In genomic region chr20:34045294-34045693, GRCh38 we compare ENCODE assay signal across 13 cellular contexts. TPM values are rescaled to one million over a fixed set of nuclear protein-coding genes. Genes with fewer than 3 reads are reported as not detected.
A peak's percentile ranks its signal among the peaks of the same experiment; 100 is the strongest.
DNase-seq lines count a peak whose midpoint lies in the region; ATAC-seq, FAIRE-seq and TF ChIP-seq lines count a peak whose summit lies in the region.
"Had no signal": no experiment of that assay in that cellular context is flagged by ENCODE, and none has a peak within 500 bp of the region (broad histone marks: within the 10 kb centered on the region; RNA-seq: fewer than 3 reads in every experiment).

No MANE protein-coding gene starts in this region.

- H2BK20ac ChIP-seq in IMR-90 (ENCODE audit: low read depth, low read length): no peak overlapping the region
- H2BK20ac ChIP-seq in H1 (ENCODE audit: low read length): no peak overlapping the region

- no peaks in the 10 kb centered on the region for H3K23me2 ChIP-seq in H1 (ENCODE audit: low read depth, low read length)

- H2AFZ ChIP-seq in IMR-90 (replicated peaks; ENCODE audit: low read length, poor library complexity) (no peak overlapping the region), H1 (ENCODE audit: low read length) (no peak overlapping the region)

- H3K79me1 ChIP-seq in IMR-90 (ENCODE audit: low read depth in 1 of 2, low read length in 2 of 2): peaks cover 57 to 95% of the 10 kb centered on the region in 2 experiments
- H3K79me1 ChIP-seq in H1 (ENCODE audit: low read depth, low read length): peaks cover 14% of the 10 kb centered on the region

- H3K4me3 Mint-ChIP-seq in memory B cell: no peak overlapping the region
- H3K4me3 Mint-ChIP-seq: dendritic cell treated with granulocyte-macrophage colony-stimulating factor and Interleukin-4, amounts not matched to agents 40 ng/mL and 50 ng/mL, for 4 days had no signal

- no peak for TF ChIP-seq EP300 in H1 (IDR thresholded peaks at IDR 0.05; ENCODE audit: borderline replicate concordance in 1 of 2, low read depth in 2 of 2, low read length in 2 of 2)

- H3K4me3 ChIP-seq in IMR-90 (ENCODE audit: insufficient read depth, low read depth, low read length) (no peak overlapping the region), H1 (ENCODE audit: extremely low read depth in 1 of 4, insufficient read depth in 2 of 4, low read depth in 3 of 4, low read length in 4 of 4) (peak overlapping the region in 1 of 4 experiments; percentile 8; a peak in 1 of 8 replicates)
- H3K4me3 ChIP-seq: BLaER1, MG63 had no signal

- no peak overlapping the region for H3K14ac ChIP-seq in IMR-90 (replicated peaks; ENCODE audit: low read depth, low read length)
- no peak overlapping the region for H3K14ac ChIP-seq in H1 (ENCODE audit: insufficient read length)

- H3K9me3 ChIP-seq in IMR-90 (ENCODE audit: control insufficient read depth, insufficient read depth, low read length) (no peaks in the 10 kb centered on the region), H1 (ENCODE audit: insufficient read depth in 2 of 2, low read depth in 1 of 2, low read length in 1 of 2) (no peaks in the 10 kb centered on the region)
- H3K9me3 ChIP-seq: BLaER1, MG63 had no signal

- H4K91ac ChIP-seq in IMR-90 (ENCODE audit: insufficient read depth, low read depth, low read length) (no peak overlapping the region), H1 (replicated peaks; ENCODE audit: insufficient read length, low read length) (no peak overlapping the region)

- H3K18ac ChIP-seq in IMR-90 (ENCODE audit: low read depth, low read length) (no peak overlapping the region), H1 (ENCODE audit: extremely low read depth, low read length) (no peak overlapping the region)

- H4K8ac ChIP-seq in IMR-90 (ENCODE audit: low read depth in 2 of 2, low read length in 2 of 2): no peak overlapping the region
- H4K8ac ChIP-seq in H1 (ENCODE audit: extremely low read depth, insufficient read depth, low read length): no peak overlapping the region

- H3K4ac ChIP-seq in IMR-90 (ENCODE audit: low read depth, low read length): no peak overlapping the region
- no peak overlapping the region for H3K4ac ChIP-seq in H1 (replicated peaks; ENCODE audit: insufficient read length, low read depth, low read length)

- no peak overlapping the region for H2BK5ac ChIP-seq in IMR-90 (ENCODE audit: low read depth, low read length, poor library complexity, severe bottlenecking)
- H2BK5ac ChIP-seq in H1 (ENCODE audit: low read depth, low read length): no peak overlapping the region

- no peak overlapping the region for H3K27ac ChIP-seq in IMR-90 (ENCODE audit: insufficient read depth, low read length)
- H3K27ac ChIP-seq in H1 (ENCODE audit: low read depth, low read length): no peak overlapping the region
- H3K27ac ChIP-seq: BLaER1 had no signal

- intact Hi-C loops in IMR-90 (cut with micrococcal nuclease): no loop called here

- peaks cover 13% of the 10 kb centered on the region for H3K36me3 Mint-ChIP-seq in memory B cell

- H2BK120ac ChIP-seq in IMR-90 (ENCODE audit: low read depth, low read length) (no peak overlapping the region), H1 (replicated peaks; ENCODE audit: low read depth, low read length) (no peak overlapping the region)

- TF ChIP-seq RAD21 in IMR-90 (IDR thresholded peaks at IDR 0.05; ENCODE audit: low read length) (no peak), H1 (IDR thresholded peaks at IDR 0.05 in 1 of 2, conservative IDR thresholded peaks at IDR 0.05 in 1 of 2; ENCODE audit: low read depth in 2 of 2, low read length in 2 of 2) (no peak)

- H3K23ac ChIP-seq in IMR-90 (ENCODE audit: low read depth, low read length) (peak overlapping the region; percentile 45; the same call in 1 of the 2 replicates), H1 (ENCODE audit: insufficient read length) (no peak overlapping the region)

- peaks cover 0 to 66% of the 10 kb centered on the region in 2 experiments for H3K79me2 ChIP-seq in H1 (ENCODE audit: control insufficient read depth in 1 of 2, insufficient read depth in 2 of 2, low read length in 2 of 2)

- no peak overlapping the region for H2AK9ac ChIP-seq in IMR-90 (replicated peaks; ENCODE audit: low read depth, low read length, poor library complexity)

- WGBS in IMR-90 (ENCODE audit: extremely low coverage in 2 of 2, insufficient read length in 1 of 2), 2 experiments: no CpG with 5 or more reads among the region's 2 CpGs
- WGBS in H1 (ENCODE audit: extremely low coverage in 1 of 2, insufficient coverage in 1 of 2, insufficient read length in 1 of 2, insufficient replicate concordance in 2 of 2, low coverage in 1 of 2, low lambda C conversion rate in 2 of 2, missing lambda C conversion rate in 1 of 2), 2 experiments: 71% methylated on average over 2 of the region's 2 CpGs; no CpG with 5 or more reads in 1 of the 2 experiments

- peaks cover 54% of the 10 kb centered on the region for H3K4me1 Mint-ChIP-seq in memory B cell

- DNase-seq in AG20443 (ENCODE audit: low spot score) (peak; percentile 33), IMR-90 (peak; percentile 18), H1 (ENCODE audit: low read depth in 1 of 2, low spot score in 2 of 2) (no peak), memory B cell (ENCODE audit: low spot score in 2 of 2) (no peak), NCI-H524 (lab: John Stamatoyannopoulos, UW) (no peak), GM13976 (ENCODE audit: low spot score) (no peak)
- DNase-seq: MG63 had no signal

- peak overlapping the region; percentile 10 for H3K27ac Mint-ChIP-seq in memory B cell
- H3K27ac Mint-ChIP-seq: activated T-helper 2 cell treated with anti-CD3 and anti-CD28 coated beads, Interferon-gamma antibody, Interleukin-2, Interleukin-4, amounts not matched to agents 10 μg/mL and 5 μg/mL and 100 μg/mL, durations not matched to agents 14 hours and 24 hours and 36 hours; dendritic cell treated with granulocyte-macrophage colony-stimulating factor and Interleukin-4, amounts not matched to agents 40 ng/mL and 50 ng/mL, for 4 days had no signal

- TF ChIP-seq POLR2A in IMR-90 (IDR thresholded peaks at IDR 0.05; ENCODE audit: low read depth, low read length) (no peak), H1 (IDR thresholded peaks at IDR 0.05; ENCODE audit: control extremely low read depth in 1 of 2, low read depth in 2 of 2, low read length in 2 of 2) (no peak)

- no peak overlapping the region for H2AK5ac ChIP-seq in IMR-90 (ENCODE audit: low read depth, low read length)
- H2AK5ac ChIP-seq in H1 (ENCODE audit: low read depth, low read length): no peak overlapping the region

- BruUV-seq in IMR-90 (replicated peaks; lab: Mats Ljungman, UMichigan): no TSS peak

- dilution Hi-C loops in IMR-90 (cut with HindIII; ENCODE audit: low sequenced_read_pairs, unreplicated experiment): no loop called here

- H3K9me3 Mint-ChIP-seq in memory B cell: no peaks in the 10 kb centered on the region
- H3K9me3 Mint-ChIP-seq: activated T-helper 2 cell treated with anti-CD3 and anti-CD28 coated beads, Interferon-gamma antibody, Interleukin-2, Interleukin-4, amounts not matched to agents 10 μg/mL and 5 μg/mL and 100 μg/mL, durations not matched to agents 14 hours and 24 hours and 36 hours; dendritic cell treated with granulocyte-macrophage colony-stimulating factor and Interleukin-4, amounts not matched to agents 40 ng/mL and 50 ng/mL, for 4 days had no signal

- peak; percentile 31; the same call in 1 of the 2 replicates for ATAC-seq in IMR-90 (ENCODE audit: low read depth)
- ATAC-seq in memory B cell (ENCODE audit: low read depth): no peak
- no peak for ATAC-seq in GM21737 (IDR thresholded peaks at IDR 0.05; ENCODE audit: unreplicated experiment)
- no peak for ATAC-seq in GM19452 (IDR thresholded peaks at IDR 0.05; ENCODE audit: unreplicated experiment)

- no peaks in the 10 kb centered on the region for H3K27me3 ChIP-seq in IMR-90 (ENCODE audit: control insufficient read depth, insufficient read depth, low read length)
- no peaks in the 10 kb centered on the region for H3K27me3 ChIP-seq in H1 (replicated peaks in 1 of 4; ENCODE audit: control insufficient read depth in 3 of 4, extremely low read depth in 1 of 4, insufficient read depth in 3 of 4, low read length in 3 of 4)
- H3K27me3 ChIP-seq: BLaER1, MG63 had no signal

- H3K56ac ChIP-seq in IMR-90 (ENCODE audit: extremely low read depth, insufficient read depth, low read length) (no peak overlapping the region), H1 (replicated peaks; ENCODE audit: insufficient read length, low read depth, low read length) (no peak overlapping the region)

- CTCF ChIA-PET in IMR-90 (lab: Yijun Ruan, JAX) (interaction anchor here (0.6 kb wide), 2 partner anchors 122 to 240 kb away, joined by 3 to 4 read pairs; no protein-coding TSS in a partner anchor), H1 (lab: Charles Lee; ENCODE audit: partially characterized antibody) (interaction anchor here (0.6 to 1.7 kb wide), 8 partner anchors 9 to 688 kb away, joined by 3 to 6 read pairs (median 4); no protein-coding TSS in a partner anchor)

- no peak for TF ChIP-seq CTCF in IMR-90 (conservative IDR thresholded peaks at IDR 0.05; ENCODE audit: low read depth, low read length)
- TF ChIP-seq CTCF in H1 (IDR thresholded peaks at IDR 0.05; ENCODE audit: control extremely low read depth in 1 of 3, insufficient read depth in 1 of 3, low read depth in 1 of 3, low read length in 3 of 3): no peak
- TF ChIP-seq CTCF in GM13976 (IDR thresholded peaks at IDR 0.05; ENCODE audit: borderline replicate concordance, control extremely low read depth, extremely low read depth, insufficient read depth, missing control alignments): no peak

- no peak overlapping the region for H2BK12ac ChIP-seq in H1 (ENCODE audit: low read depth, low read length)

- H3K9ac ChIP-seq in IMR-90 (ENCODE audit: low read depth, low read length): no peak overlapping the region
- H3K9ac ChIP-seq in H1 (replicated peaks in 1 of 4; ENCODE audit: extremely low read depth in 1 of 4, low read depth in 3 of 4, low read length in 3 of 4): no peak overlapping the region
- H3K9ac ChIP-seq: BLaER1 had no signal

- in situ Hi-C loops in IMR-90 (cut with MboI; ENCODE audit: low sequenced_read_pairs) (no loop called here), GM13976 (cut with MboI; ENCODE audit: low sequenced_read_pairs, unreplicated experiment) (no loop called here)

- H2BK15ac ChIP-seq in IMR-90 (ENCODE audit: low read depth, low read length) (no peak overlapping the region), H1 (ENCODE audit: low read length) (no peak overlapping the region)

- H4K20me1 ChIP-seq in IMR-90 (ENCODE audit: insufficient read depth, low read length) (peaks cover 93% of the 10 kb centered on the region), H1 (replicated peaks in 1 of 2; ENCODE audit: control insufficient read depth in 1 of 2, insufficient read depth in 2 of 2, low read length in 2 of 2) (peaks cover 20 to 23% of the 10 kb centered on the region in 2 experiments)

- POLR2A ChIA-PET in IMR-90 (lab: Charles Lee; ENCODE audit: unreplicated experiment) (no interaction called here), H1 (lab: Charles Lee; ENCODE audit: partially characterized antibody) (interaction anchor here (1.0 to 1.3 kb wide), 2 partner anchors 9 to 15 kb away, joined by 3 to 4 read pairs; no protein-coding TSS in a partner anchor)

- H3K27me3 Mint-ChIP-seq in memory B cell: no peaks in the 10 kb centered on the region
- H3K27me3 Mint-ChIP-seq: dendritic cell treated with granulocyte-macrophage colony-stimulating factor and Interleukin-4, amounts not matched to agents 40 ng/mL and 50 ng/mL, for 4 days had no signal

- H4K5ac ChIP-seq in IMR-90 (ENCODE audit: low read depth, low read length): no peak overlapping the region
- H4K5ac ChIP-seq in H1 (ENCODE audit: insufficient read length, low read depth, low read length): no peak overlapping the region

- FAIRE-seq in H1 (lab: Jason Lieb, UNC): no peak
- FAIRE-seq: TTC549 had no signal

- H3K4me1 ChIP-seq in IMR-90 (ENCODE audit: control insufficient read depth, insufficient read depth, low read length) (peaks cover 14% of the 10 kb centered on the region), H1 (replicated peaks in 1 of 4; ENCODE audit: control insufficient read depth in 3 of 4, insufficient read depth in 4 of 4, low read length in 3 of 4) (peaks cover 6 to 29% (median 9%) of the 10 kb centered on the region in 4 experiments)

- H3K4me2 ChIP-seq in IMR-90 (ENCODE audit: low read depth, low read length) (no peak overlapping the region), H1 (ENCODE audit: insufficient read depth in 1 of 2, low read depth in 2 of 2, low read length in 2 of 2) (peak overlapping the region; percentile 30 to 55; a peak in 3 of 4 replicates)
- H3K4me2 ChIP-seq: BLaER1 had no signal

- H3K36me3 ChIP-seq in IMR-90 (ENCODE audit: control insufficient read depth, insufficient read depth, low read length): peaks cover 8% of the 10 kb centered on the region; the same call in 1 of the 2 replicates
- no peaks in the 10 kb centered on the region for H3K36me3 ChIP-seq in H1 (ENCODE audit: control insufficient read depth in 2 of 4, insufficient read depth in 4 of 4, low read length in 3 of 4)

- H3K9me1 ChIP-seq in IMR-90 (ENCODE audit: insufficient read depth, low read length): peaks cover 29% of the 10 kb centered on the region

RNA-seq across cellular contexts. Expression of gene RALY, which starts 51.6 kb away (rescaled TPM):
- total RNA-seq in IMR-90 (2012; rRNA removed): 45.8 and 46.2 TPM in 2 replicates
- polyA plus RNA-seq in IMR-90 (2012; rRNA removed) (115 and 123 TPM in 2 replicates), H1 (2011; rRNA removed) (133 and 185 TPM in 2 replicates)
- polyA plus RNA-seq in IMR-90 (2012; cell fraction: cytosol; rRNA removed): 145 and 250 TPM in 2 replicates
- 72.9 and 111 TPM in 2 replicates for polyA plus RNA-seq in IMR-90 (2012; cell fraction: nucleus; rRNA removed; ENCODE audit: low replicate concordance)
- total RNA-seq in H1 (2021; fragmentation: NEBNext Ultra II Directional; extraction: Animal tissue kit (Norgen Biotek cat#: 25700)): 148 and 150 TPM in 2 replicates
- polyA plus RNA-seq in H1 (2011; cell fraction: cytosol; rRNA removed): 176 TPM
- 127 TPM for polyA plus RNA-seq in H1 (2011; cell fraction: nucleus; rRNA removed)
- 102 to 160 TPM (median 153 TPM) in 4 replicates for polyA plus RNA-seq in H1 (2012, experiment 1 of 2)
- 148 TPM for polyA plus RNA-seq in H1 (2012, experiment 2 of 2)
- polyA plus RNA-seq in H1 (2013, experiment 1 of 2): 96.1 TPM
- polyA plus RNA-seq in H1 (2013, experiment 2 of 2): 94.3 TPM
- polyA minus RNA-seq in H1 (2011; rRNA and poly(A)+ RNA removed): 65.8 and 87.5 TPM in 2 replicates
- polyA minus RNA-seq in H1 (2011; cell fraction: cytosol; rRNA and poly(A)+ RNA removed): 75.6 TPM
- 64.8 TPM for polyA minus RNA-seq in H1 (2011; cell fraction: nucleus; rRNA and poly(A)+ RNA removed)

Comparison
In these comparisons a context has a peak if more than half of its experiments do, and no peak if none do; other contexts are left out.
1. DNase-seq: peak in AG20443 (single experiment) and IMR-90 (single experiment); none in H1 (0 of 2), memory B cell (0 of 2), NCI-H524 (0 of 2) and GM13976 (single experiment).